Comparison of ENCODE assay signal across 32 cellular contexts in the genomic region with DNA sequence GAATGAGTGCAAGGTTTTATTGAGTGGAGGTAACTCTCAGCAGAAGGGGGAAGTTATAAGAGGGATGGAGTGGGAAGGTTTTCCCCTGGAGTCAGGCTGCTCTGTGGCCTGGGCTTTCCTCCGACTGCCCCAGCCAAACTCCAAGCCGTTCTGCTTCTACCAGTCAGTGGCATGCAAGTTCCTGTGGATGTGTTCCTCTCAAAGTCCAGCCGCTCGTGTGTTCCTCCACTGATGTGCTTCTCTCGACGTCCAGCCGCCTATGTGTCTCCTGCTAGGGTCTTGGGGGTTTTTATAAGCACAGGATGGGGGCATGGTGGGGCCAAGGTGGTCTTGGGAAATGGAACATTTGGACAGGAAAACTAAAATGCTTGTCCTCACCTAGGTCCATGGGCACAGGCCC. TPM values are rescaled to one million over a fixed set of nuclear protein-coding genes. Genes with fewer than 3 reads are reported as not detected.
"Had no signal": no experiment of that assay in that cellular context is flagged by ENCODE, and none has a peak within 500 bp of the region (broad histone marks: within the 10 kb centered on the region; RNA-seq: fewer than 3 reads in every experiment).

No MANE protein-coding gene starts in this region.

- DNase-seq: stimulated activated CD4-positive, alpha-beta T cell treated with anti-CD3 and anti-CD28 coated beads, Interleukin-2, amount 100 ng/mL, for 48 hours; stimulated activated CD4-positive, alpha-beta T cell treated with anti-CD3 and anti-CD28 coated beads, Interleukin-4, amount 100 ng/mL, for 1 hour; stimulated activated CD4-positive, alpha-beta T cell treated with anti-CD3 and anti-CD28 coated beads, Interleukin-4, amount 100 ng/mL, for 24 hours; stimulated activated CD4-positive, alpha-beta T cell treated with anti-CD3 and anti-CD28 coated beads, Interleukin-4, amount 100 ng/mL, for 4 hours; stimulated activated CD8-positive, alpha-beta memory T cell treated with anti-CD3 and anti-CD28 coated beads, Interleukin-4, amount 100 ng/mL, for 48 hours; stimulated activated naive B cell treated with anti-CD40 and anti-IgM and Interleukin-4, amounts not matched to agents 10 μg/mL and 1 μg/mL and 100 μg/mL, for 72 hours; stimulated activated naive CD4-positive, alpha-beta T cell; stimulated activated naive CD4-positive, alpha-beta T cell treated with Interleukin-2 at 50 U/mL for 16 hours; stimulated activated naive CD8-positive, alpha-beta T cell treated with anti-CD3 and anti-CD28 coated beads, Interleukin-15, amount 100 ng/mL, for 72 hours; stimulated activated naive CD8-positive, alpha-beta T cell treated with anti-CD3 and anti-CD28 coated beads, Interleukin-15, Interleukin-2, amounts not matched to agents 100 U/mL and 50 U/mL, for 24 hours; stomach; substantia nigra; testis; thyroid gland; tibial artery; transverse colon; trophoblast cell; upper lobe of left lung; upper lobe of right lung; uterus had no signal

- H3K9me3 Mint-ChIP-seq: stimulated activated effector memory CD8-positive, alpha-beta T cell treated with anti-CD3 and anti-CD28 coated beads, Interleukin-12 subunit alpha, Interleukin-12 subunit beta, amount 100 ng/mL, for 72 hours; stimulated activated memory B cell treated with anti-CD40 and anti-IgM and Interleukin-4, amounts not matched to agents 10 μg/mL and 1 μg/mL and 100 μg/mL, for 72 hours; stimulated activated naive CD8-positive, alpha-beta T cell treated with anti-CD3 and anti-CD28 coated beads, Interleukin-15, amount 100 ng/mL, for 72 hours; stimulated activated naive CD8-positive, alpha-beta T cell treated with anti-CD3 and anti-CD28 coated beads, Interleukin-15, Interleukin-2, amounts not matched to agents 100 ng/mL and 50 ng/mL, for 24 hours; type B pancreatic cell had no signal

- H3K4me3 ChIP-seq: stomach, suprapubic skin, thoracic aorta, thyroid gland, tibial artery, tibial nerve, transverse colon, upper lobe of left lung, upper lobe of right lung, uterus, vagina had no signal

- H3K27me3 Mint-ChIP-seq: stimulated activated memory B cell treated with anti-CD40 and anti-IgM and Interleukin-4, amounts not matched to agents 10 μg/mL and 1 μg/mL and 100 μg/mL, for 72 hours; stimulated activated naive B cell treated with anti-CD40 and anti-IgM and Interleukin-4, amounts not matched to agents 10 μg/mL and 1 μg/mL and 100 μg/mL, for 72 hours had no signal

- FAIRE-seq: urothelium cell line had no signal

- H3K9me3 ChIP-seq: stomach, suprapubic skin, testis, thoracic aorta, thyroid gland, tibial artery, tibial nerve, transverse colon, upper lobe of left lung, upper lobe of right lung, uterus, vagina had no signal

- H3K36me3 ChIP-seq: stomach, suprapubic skin, thoracic aorta, thyroid gland, tibial artery, tibial nerve, transverse colon, upper lobe of left lung, upper lobe of right lung, uterus, vagina had no signal

- H3K4me3 Mint-ChIP-seq: stimulated activated effector memory CD8-positive, alpha-beta T cell treated with anti-CD3 and anti-CD28 coated beads, Interleukin-12 subunit alpha, Interleukin-12 subunit beta, amount 100 ng/mL, for 72 hours; stimulated activated memory B cell treated with anti-CD40 and anti-IgM and Interleukin-4, amounts not matched to agents 10 μg/mL and 1 μg/mL and 100 μg/mL, for 72 hours; stimulated activated naive B cell treated with anti-CD40 and anti-IgM and Interleukin-4, amounts not matched to agents 10 μg/mL and 1 μg/mL and 100 μg/mL, for 72 hours; stimulated activated naive CD8-positive, alpha-beta T cell treated with anti-CD3 and anti-CD28 coated beads, Interleukin-15, amount 100 ng/mL, for 72 hours; stimulated activated naive CD8-positive, alpha-beta T cell treated with anti-CD3 and anti-CD28 coated beads, Interleukin-15, Interleukin-2, amounts not matched to agents 100 ng/mL and 50 ng/mL, for 24 hours; type B pancreatic cell had no signal

- H3K27ac ChIP-seq: stomach, suprapubic skin, testis, thoracic aorta, thyroid gland, tibial artery, tibial nerve, transverse colon, upper lobe of left lung, upper lobe of right lung, uterus, vagina had no signal

- H3K27me3 ChIP-seq: suprapubic skin, testis, thyroid gland, tibial nerve, transverse colon, upper lobe of left lung, upper lobe of right lung, uterus, vagina had no signal

- H3K4me1 Mint-ChIP-seq: stimulated activated naive CD8-positive, alpha-beta T cell treated with anti-CD3 and anti-CD28 coated beads, Interleukin-15, amount 100 ng/mL, for 72 hours had no signal

- H3K27ac Mint-ChIP-seq: stimulated activated effector memory CD8-positive, alpha-beta T cell treated with anti-CD3 and anti-CD28 coated beads, Interleukin-12 subunit alpha, Interleukin-12 subunit beta, amount 100 ng/mL, for 72 hours; stimulated activated memory B cell treated with anti-CD40 and anti-IgM and Interleukin-4, amounts not matched to agents 10 μg/mL and 1 μg/mL and 100 μg/mL, for 72 hours; stimulated activated naive B cell treated with anti-CD40 and anti-IgM and Interleukin-4, amounts not matched to agents 10 μg/mL and 1 μg/mL and 100 μg/mL, for 72 hours; stimulated activated naive CD8-positive, alpha-beta T cell treated with anti-CD3 and anti-CD28 coated beads, Interleukin-15, amount 100 ng/mL, for 72 hours; stimulated activated naive CD8-positive, alpha-beta T cell treated with anti-CD3 and anti-CD28 coated beads, Interleukin-15, Interleukin-2, amounts not matched to agents 100 ng/mL and 50 ng/mL, for 24 hours; type B pancreatic cell had no signal

- H3K36me3 Mint-ChIP-seq: stimulated activated effector memory CD8-positive, alpha-beta T cell treated with anti-CD3 and anti-CD28 coated beads, Interleukin-12 subunit alpha, Interleukin-12 subunit beta, amount 100 ng/mL, for 72 hours; stimulated activated memory B cell treated with anti-CD40 and anti-IgM and Interleukin-4, amounts not matched to agents 10 μg/mL and 1 μg/mL and 100 μg/mL, for 72 hours; stimulated activated naive B cell treated with anti-CD40 and anti-IgM and Interleukin-4, amounts not matched to agents 10 μg/mL and 1 μg/mL and 100 μg/mL, for 72 hours; type B pancreatic cell had no signal

- ATAC-seq: stimulated activated effector memory CD8-positive, alpha-beta T cell treated with anti-CD3 and anti-CD28 coated beads, Interleukin-12 subunit alpha, Interleukin-12 subunit beta, amount 100 ng/mL, for 72 hours; stimulated activated memory B cell treated with anti-CD40 and anti-IgM and Interleukin-4, amounts not matched to agents 10 μg/mL and 1 μg/mL and 100 μg/mL, for 72 hours; stimulated activated naive B cell treated with anti-CD40 and anti-IgM and Interleukin-4, amounts not matched to agents 10 μg/mL and 1 μg/mL and 100 μg/mL, for 72 hours; stimulated activated naive CD8-positive, alpha-beta T cell treated with anti-CD3 and anti-CD28 coated beads, Interleukin-15, amount 100 ng/mL, for 72 hours; stimulated activated naive CD8-positive, alpha-beta T cell treated with anti-CD3 and anti-CD28 coated beads, Interleukin-15, Interleukin-2, amounts not matched to agents 100 U/mL and 50 U/mL, for 24 hours; upper lobe of right lung had no signal

- H3K4me1 ChIP-seq: stomach, suprapubic skin, testis, thyroid gland, tibial artery, transverse colon, upper lobe of right lung, uterus, vagina had no signal

RNA-seq across cellular contexts. Expression of a gene that starts 28.8 kb away (rescaled TPM):
- total RNA-seq: stomach, subcutaneous adipose tissue, suprapubic skin, thyroid gland, tibial nerve, transverse colon, upper lobe of left lung, upper lobe of right lung, ureter, urinary bladder, vagina had no signal
- polyA plus RNA-seq: stomach had no signal
